ENCODE assay signal across 8 cellular contexts in genomic region chr1:184664042-184664659, GRCh38.
DNase-seq lines count a peak whose midpoint lies in the region; ATAC-seq and FAIRE-seq lines count a peak whose summit lies in the region.

No MANE protein-coding gene starts in this region.

- peak; percentile 78 for ATAC-seq in HG03571 (IDR thresholded peaks at IDR 0.05; ENCODE audit: unreplicated experiment)

- no peaks in the 10 kb centered on the region for H3K9me3 Mint-ChIP-seq in activated CD4-positive, alpha-beta T cell treated with anti-CD3 and anti-CD28 coated beads, Interleukin-2, amount 10 ng/mL, durations not matched to agents 24 days and 14 days

- H3K27ac ChIP-seq in small intestine (ENCODE audit: low read depth in 1 of 2, low read length in 1 of 2) = no peak overlapping the region

- no peaks in the 10 kb centered on the region for H3K4me1 Mint-ChIP-seq in activated CD4-positive, alpha-beta T cell treated with anti-CD3 and anti-CD28 coated beads, Interleukin-2, amount 10 ng/mL, durations not matched to agents 24 days and 14 days

- intact Hi-C loops in activated CD4-positive, alpha-beta T cell treated with anti-CD3 and anti-CD28 coated beads, Interleukin-2, amount 10 ng/mL, durations not matched to agents 24 days and 14 days (cut with micrococcal nuclease) = no loop called here

- 13 to 23% (median 16%) methylated on average over 37 to 40 of the region's 40 CpGs for WGBS in small intestine, 3 donors

- no peak overlapping the region for H3K27ac Mint-ChIP-seq in activated CD4-positive, alpha-beta T cell treated with anti-CD3 and anti-CD28 coated beads, Interleukin-2, amount 10 ng/mL, durations not matched to agents 24 days and 14 days

- peak; percentile 82 for DNase-seq in activated CD4-positive, alpha-beta T cell treated with anti-CD3 and anti-CD28 coated beads, Interleukin-2, amount 10 ng/mL, durations not matched to agents 24 days and 14 days
- no peak for DNase-seq in activated CD4-positive, alpha-beta T cell treated with anti-CD3 and anti-CD28 coated beads, Interleukin-2, amount 50 U/mL, for 4 hours
- DNase-seq in SKM-1 (lab: John Stamatoyannopoulos, UW; ENCODE audit: unreplicated experiment) (peak; percentile 61), cerebellum (ENCODE audit: low spot score) (peak; percentile 85), islet precursor cell (peak; percentile 89), small intestine (peak; percentile 66)
- DNase-seq in effector CD8-positive, alpha-beta T cell (lab: John Stamatoyannopoulos, UW) = no peak

- H3K4me1 ChIP-seq in small intestine (ENCODE audit: control insufficient read depth in 2 of 2, insufficient read depth in 1 of 2, low read depth in 1 of 2, low read length in 1 of 2) = no peaks in the 10 kb centered on the region

- peaks cover 42% of the 10 kb centered on the region for H3K27me3 Mint-ChIP-seq in activated CD4-positive, alpha-beta T cell treated with anti-CD3 and anti-CD28 coated beads, Interleukin-2, amount 10 ng/mL, durations not matched to agents 24 days and 14 days

- H3K36me3 Mint-ChIP-seq in activated CD4-positive, alpha-beta T cell treated with anti-CD3 and anti-CD28 coated beads, Interleukin-2, amount 10 ng/mL, durations not matched to agents 24 days and 14 days (ENCODE audit: low read depth) = no peaks in the 10 kb centered on the region

- no peak for FAIRE-seq in small intestine (lab: Jason Lieb, UNC)

- peak overlapping the region; percentile 39 for H3K4me3 Mint-ChIP-seq in activated CD4-positive, alpha-beta T cell treated with anti-CD3 and anti-CD28 coated beads, Interleukin-2, amount 10 ng/mL, durations not matched to agents 24 days and 14 days

- no peaks in the 10 kb centered on the region for H3K9me3 ChIP-seq in small intestine (ENCODE audit: control insufficient read depth, low read depth)

- H3K27me3 ChIP-seq in small intestine (ENCODE audit: control insufficient read depth in 2 of 2, insufficient read depth in 2 of 2, low read length in 2 of 2) = no peaks in the 10 kb centered on the region

- no peak overlapping the region for H3K4me3 ChIP-seq in small intestine (ENCODE audit: low read depth in 1 of 2, low read length in 2 of 2)

- H3K36me3 ChIP-seq in small intestine (ENCODE audit: control insufficient read depth in 2 of 2, insufficient read depth in 2 of 2, low read length in 2 of 2) = no peaks in the 10 kb centered on the region

Comparison
In these comparisons a context has a peak if more than half of its experiments do, and no peak if none do; other contexts are left out.
1. DNase-seq: peak in activated CD4-positive, alpha-beta T cell treated with anti-CD3 and anti-CD28 coated beads, Interleukin-2, amount 10 ng/mL, durations not matched to agents 24 days and 14 days (single experiment), SKM-1 (single experiment), cerebellum (single experiment), islet precursor cell (single experiment) and small intestine (single experiment); none in activated CD4-positive, alpha-beta T cell treated with anti-CD3 and anti-CD28 coated beads, Interleukin-2, amount 50 U/mL, for 4 hours (0 of 2) and effector CD8-positive, alpha-beta T cell (single experiment).